Comparison of ENCODE assay signal across 7 cellular contexts in the genomic region with DNA sequence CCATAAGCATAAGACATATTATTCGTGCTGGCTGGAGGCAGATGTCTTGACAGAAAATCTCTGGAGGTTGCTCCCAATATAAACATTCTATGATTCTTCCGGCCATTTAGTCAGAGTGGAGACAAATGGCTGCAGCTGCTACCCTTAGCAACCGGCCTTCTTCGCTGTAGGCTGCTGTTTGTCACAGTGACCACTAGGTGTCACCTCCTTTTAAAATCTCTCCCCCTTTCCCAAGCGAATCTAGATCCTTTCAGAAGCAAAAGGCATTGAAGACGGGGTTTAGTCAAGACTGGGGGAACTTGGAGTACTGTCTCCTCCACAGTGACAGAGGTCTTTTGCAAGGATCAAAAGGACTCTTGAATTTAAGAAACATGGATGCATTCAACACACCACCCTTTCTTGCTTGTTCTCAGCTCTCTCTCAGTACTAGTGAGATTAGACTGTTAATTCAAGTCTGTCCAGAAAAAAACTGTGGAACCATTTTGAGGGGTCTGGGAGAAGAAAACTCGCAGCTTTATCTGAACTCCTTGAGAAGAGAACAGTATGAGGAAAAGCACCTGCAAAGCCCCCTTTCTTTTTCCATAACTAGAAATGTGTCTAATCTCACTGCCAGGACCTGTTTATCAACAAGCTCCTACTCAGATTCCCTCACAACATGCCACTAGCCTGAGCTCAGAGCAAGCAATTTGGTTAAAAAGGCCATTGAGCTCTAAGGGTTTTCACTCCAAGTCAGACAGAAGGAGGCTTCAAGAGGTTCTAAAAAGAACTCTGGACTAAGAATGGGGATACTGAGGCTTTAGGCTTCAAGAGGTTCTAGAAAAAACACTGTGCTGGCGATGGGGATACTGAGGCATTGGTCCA.
A peak's percentile ranks its signal among the peaks of the same experiment; 100 is the strongest.
DNase-seq lines count a peak whose midpoint lies in the region; ATAC-seq, FAIRE-seq and TF ChIP-seq lines count a peak whose summit lies in the region.

No MANE protein-coding gene starts in this region.

- H3K27ac ChIP-seq in HCT116 (ENCODE audit: low read depth, low read length) (no peak overlapping the region), RWPE2 (ENCODE audit: poor library complexity, severe bottlenecking) (no peak overlapping the region), keratinocyte (ENCODE audit: control insufficient read depth, insufficient read depth, low read length) (no peak overlapping the region)

- TF ChIP-seq CTCF in GM12865 (IDR thresholded peaks at IDR 0.05; ENCODE audit: insufficient read depth, low read depth, low read length, missing control alignments), result peak; percentile 84
- TF ChIP-seq CTCF in HCT116 (IDR thresholded peaks at IDR 0.05 in 2 of 3, conservative IDR thresholded peaks at IDR 0.05 in 1 of 3; ENCODE audit: borderline replicate concordance in 1 of 3, insufficient read depth in 1 of 3, low read depth in 2 of 3, low read length in 2 of 3), result peak; percentile 42 to 80 (median 71); a peak in 5 of 6 replicates
- peak; percentile 72 for TF ChIP-seq CTCF in RWPE2 (IDR thresholded peaks at IDR 0.05; ENCODE audit: poor library complexity, severe bottlenecking)
- TF ChIP-seq CTCF in keratinocyte (optimal IDR thresholded peaks at IDR 0.05 in 1 of 3, IDR thresholded peaks at IDR 0.05 in 1 of 3, conservative IDR thresholded peaks at IDR 0.05 in 1 of 3; ENCODE audit: extremely low read depth in 1 of 3, insufficient read depth in 2 of 3, low read length in 3 of 3), result peak; percentile 78 to 89 (median 88)

- CTCF ChIA-PET in HCT116 (lab: Charles Lee), result interaction anchor here (0.7 to 2.5 kb wide), 10 partner anchors 14 to 914 kb away, joined by 3 to 15 read pairs (median 5); partner anchors contain the start of gene PLXNA2

- no peaks in the 10 kb centered on the region for H3K4me1 ChIP-seq in HCT116 (ENCODE audit: control insufficient read depth in 1 of 2, insufficient read depth in 2 of 2, low read length in 2 of 2)
- H3K4me1 ChIP-seq in RWPE2 (ENCODE audit: insufficient read depth, poor library complexity, severe bottlenecking), result no peaks in the 10 kb centered on the region
- no peaks in the 10 kb centered on the region for H3K4me1 ChIP-seq in keratinocyte (ENCODE audit: control insufficient read depth, extremely low read depth, insufficient read depth, low read length)

- no TSS peak for BruUV-seq in HCT116 (replicated peaks; lab: Mats Ljungman, UMichigan)

- in situ Hi-C loops in T47D (cut with HindIII; ENCODE audit: low pct_unique_long_range_greater_than_20kb, low sequenced_read_pairs), result no loop called here

- no peaks in the 10 kb centered on the region for H3K9me2 ChIP-seq in HCT116 (ENCODE audit: insufficient read depth)

- H3K36me3 ChIP-seq in HCT116 (ENCODE audit: control insufficient read depth in 1 of 2, insufficient read depth in 2 of 2, low read length in 2 of 2) (no peaks in the 10 kb centered on the region), RWPE2 (ENCODE audit: low read depth) (no peaks in the 10 kb centered on the region), keratinocyte (ENCODE audit: control insufficient read depth in 2 of 2, extremely low read depth in 1 of 2, insufficient read depth in 2 of 2, low read length in 2 of 2) (no peaks in the 10 kb centered on the region)

- no peak for TF ChIP-seq POLR2A in HCT116 (IDR thresholded peaks at IDR 0.05; ENCODE audit: borderline replicate concordance, extremely low read depth, insufficient read depth, insufficient read length)

- POLR2A ChIA-PET in HCT116 (lab: Charles Lee), result no interaction called here

- H3K9me1 ChIP-seq in keratinocyte (ENCODE audit: control insufficient read depth, extremely low read depth, insufficient read depth, low read length), result no peaks in the 10 kb centered on the region

- intact Hi-C loops in HCT116 (cut with micrococcal nuclease), result loop anchor here (1.0 to 5.0 kb wide), 4 partner anchors 538 to 861 kb away; no protein-coding TSS in a partner anchor

- H4K20me1 ChIP-seq in HCT116 (ENCODE audit: insufficient read depth), result no peaks in the 10 kb centered on the region
- no peaks in the 10 kb centered on the region for H4K20me1 ChIP-seq in keratinocyte (ENCODE audit: control insufficient read depth, extremely low read depth, insufficient read depth, low read length)

- H3K9me3 ChIP-seq in HCT116 (ENCODE audit: control insufficient read depth in 1 of 2, insufficient read depth in 1 of 2, low read depth in 1 of 2, low read length in 2 of 2), result no peaks in the 10 kb centered on the region
- no peaks in the 10 kb centered on the region for H3K9me3 ChIP-seq in RWPE2 (ENCODE audit: severe bottlenecking)
- H3K9me3 ChIP-seq in keratinocyte (ENCODE audit: control insufficient read depth, low read depth, low read length), result no peaks in the 10 kb centered on the region

- H2AFZ ChIP-seq in HCT116 (ENCODE audit: low read depth, low read length, poor library complexity, severe bottlenecking) (no peak overlapping the region), keratinocyte (ENCODE audit: control insufficient read depth, low read length) (no peak overlapping the region)

- H3K4me3 ChIP-seq in GM12865 (ENCODE audit: low read depth, low read length) (no peak overlapping the region), HCT116 (replicated peaks in 1 of 2; ENCODE audit: low read depth in 1 of 2, low read length in 2 of 2) (no peak overlapping the region), RWPE2 (ENCODE audit: severe bottlenecking) (no peak overlapping the region), keratinocyte (ENCODE audit: control insufficient read depth in 2 of 3, extremely low read depth in 1 of 3, insufficient read depth in 2 of 3, low read depth in 1 of 3, low read length in 3 of 3) (no peak overlapping the region)

- TF ChIP-seq RAD21 in HCT116 (IDR thresholded peaks at IDR 0.05; ENCODE audit: low read depth), result peak; percentile 55

- RAD21 ChIA-PET in HCT116 (lab: Charles Lee; ENCODE audit: low non-redundant PET in 1 of 2, low total read pairs in 2 of 2, uncharacterized antibody in 2 of 2, unreplicated experiment in 2 of 2), result no interaction called here

- no peaks in the 10 kb centered on the region for H3K27me3 ChIP-seq in HCT116 (ENCODE audit: insufficient read depth, low read length)
- H3K27me3 ChIP-seq in RWPE2 (ENCODE audit: insufficient read depth, poor library complexity, severe bottlenecking), result no peaks in the 10 kb centered on the region
- no peaks in the 10 kb centered on the region for H3K27me3 ChIP-seq in keratinocyte (ENCODE audit: control insufficient read depth, extremely low read depth, insufficient read depth, low read length)

- H3K4me2 ChIP-seq in HCT116 (ENCODE audit: low read length) (no peak overlapping the region), keratinocyte (ENCODE audit: control insufficient read depth, extremely low read depth, insufficient read depth, low read depth, low read length) (no peak overlapping the region)

- no peak overlapping the region for H3K9ac ChIP-seq in HCT116 (ENCODE audit: low read length)
- no peak overlapping the region for H3K9ac ChIP-seq in keratinocyte (ENCODE audit: control insufficient read depth, extremely low read depth, insufficient read depth, low read length)

- dilution Hi-C loops in keratinocyte (cut with MboI; ENCODE audit: extremely low pct_ligation_motif_present, low sequenced_read_pairs), result no loop called here

- H3K79me2 ChIP-seq in HCT116 (ENCODE audit: insufficient read depth, low read length), result no peaks in the 10 kb centered on the region
- H3K79me2 ChIP-seq in keratinocyte (ENCODE audit: control insufficient read depth, insufficient read depth, low read length), result no peaks in the 10 kb centered on the region

- DNase-seq in GM12865 (ENCODE audit: low read depth) (peak; percentile 74), HCT116 (ENCODE audit: low read depth, low spot score) (peak; percentile 23), NAMALWA (ENCODE audit: low spot score) (peak; percentile 65), RWPE2 (ENCODE audit: low spot score) (no peak), T47D (ENCODE audit: low read depth in 1 of 2, low spot score in 1 of 2) (peak; percentile 46 to 75), keratinocyte (ENCODE audit: low read depth, low spot score) (peak; percentile 5)
- DNase-seq in stimulated activated CD4-positive, alpha-beta T cell treated with anti-CD3 and anti-CD28 coated beads, Interleukin-2, amount 100 ng/mL, for 24 hours, result peak; percentile 19 to 26

- FAIRE-seq in keratinocyte (lab: Jason Lieb, UNC), result peak; percentile 93

- ATAC-seq in HCT116 (peak; percentile 91), RWPE2 (ENCODE audit: low read depth) (peak; percentile 62; the same call in 2 of the 3 replicates)

TF ChIP-seq in HCT116, 20 proteins besides CTCF, POLR2A, EP300 and RAD21:
- TF ChIP-seq YY1 (IDR thresholded peaks at IDR 0.05; ENCODE audit: extremely low read depth, insufficient replicate concordance, low read depth, low read length) (peak; percentile 25), EZH2 (IDR thresholded peaks at IDR 0.05) (no peak)
